ENCODE assay signal across 1 cellular context in genomic region chr14:76810525-76810924, GRCh38.
TF ChIP-seq lines count a peak whose summit lies in the region.

No MANE protein-coding gene starts in this region.

TF ChIP-seq in HCT116, 20 proteins besides CTCF, POLR2A, EP300 and RAD21 (continued from another document):
- no peak for TF ChIP-seq REST (IDR thresholded peaks at IDR 0.05; ENCODE audit: low read depth)
- TF ChIP-seq YY1 (IDR thresholded peaks at IDR 0.05; ENCODE audit: extremely low read depth, insufficient replicate concordance, low read depth, low read length): no peak
- TF ChIP-seq FOSL1 (IDR thresholded peaks at IDR 0.05; ENCODE audit: low read depth): no peak
